25 cellular contexts compared by ENCODE assay signal in the genomic region with DNA sequence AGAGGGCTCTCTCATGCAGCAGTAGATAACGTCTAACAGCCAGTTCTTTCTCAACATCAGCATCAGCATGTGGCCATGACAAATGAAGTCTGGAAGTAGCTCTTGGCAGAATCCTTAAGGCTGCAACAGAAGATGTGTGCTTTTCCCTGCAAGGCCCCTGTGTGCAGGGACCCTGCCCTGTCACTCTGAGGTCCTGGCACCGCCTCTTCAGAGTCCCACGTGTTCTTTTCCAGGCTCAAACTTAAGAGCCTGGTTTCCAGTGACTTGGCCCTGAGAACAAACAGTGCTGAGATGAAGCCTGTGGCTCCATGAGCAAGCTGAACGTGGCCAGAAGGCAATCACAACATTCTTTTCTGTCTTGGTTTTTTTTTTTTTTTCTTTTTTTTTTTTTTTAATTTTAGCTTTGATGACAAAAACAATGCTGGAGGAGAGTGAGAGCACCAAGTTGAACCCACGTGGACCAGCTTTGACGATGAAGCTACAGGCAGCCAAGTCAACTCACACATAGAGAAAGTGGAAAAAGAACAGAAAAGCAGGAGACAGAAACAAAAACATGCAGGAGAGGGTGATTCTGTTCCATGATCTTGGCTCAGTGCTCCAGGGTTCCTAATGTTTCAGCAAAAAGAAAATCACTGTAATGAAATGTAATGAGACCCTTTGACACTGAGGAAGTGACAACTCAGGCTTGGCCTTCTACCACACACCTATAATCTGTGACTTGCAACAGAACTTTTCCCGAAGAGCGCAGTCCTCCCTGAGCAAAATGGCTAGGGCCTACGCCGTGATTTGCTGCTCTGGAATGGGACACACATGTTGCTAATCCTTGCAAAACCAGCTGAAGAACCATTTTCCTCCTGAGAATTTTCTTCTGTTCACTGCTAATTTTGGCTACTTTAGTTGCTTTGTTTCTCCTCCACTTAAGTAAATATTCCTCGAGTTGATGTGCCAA.
DNase-seq lines count a peak whose midpoint lies in the region; ATAC-seq and TF ChIP-seq lines count a peak whose summit lies in the region.
"Had no signal": no experiment of that assay in that cellular context is flagged by ENCODE, and none has a peak within 500 bp of the region (broad histone marks: within the 10 kb centered on the region; RNA-seq: fewer than 3 reads in every experiment).

No MANE protein-coding gene starts in this region.

- no TSS peak for BruUV-seq in IMR-90 (replicated peaks; lab: Mats Ljungman, UMichigan)

- in situ Hi-C loops in IMR-90 (cut with MboI; ENCODE audit: low sequenced_read_pairs): no loop called here

- dilution Hi-C loops in IMR-90 (cut with HindIII; ENCODE audit: low sequenced_read_pairs, unreplicated experiment): no loop called here

- no peak for TF ChIP-seq POLR2A in IMR-90 (IDR thresholded peaks at IDR 0.05; ENCODE audit: low read depth, low read length)

- no peak overlapping the region for H3K4ac ChIP-seq in IMR-90 (ENCODE audit: low read depth, low read length)

- no peak overlapping the region for H3K4me2 ChIP-seq in IMR-90 (ENCODE audit: low read depth, low read length)

- no peak overlapping the region for H3K18ac ChIP-seq in IMR-90 (ENCODE audit: low read depth, low read length)

- H3K4me1 ChIP-seq in IMR-90 (ENCODE audit: control insufficient read depth, insufficient read depth, low read length) (peaks cover 4% of the 10 kb centered on the region), psoas muscle (no peaks in the 10 kb centered on the region)
- H3K4me1 ChIP-seq: foreskin keratinocyte, spleen had no signal

- H3K27me3 ChIP-seq in IMR-90 (ENCODE audit: control insufficient read depth, insufficient read depth, low read length) (no peaks in the 10 kb centered on the region), psoas muscle (ENCODE audit: insufficient read depth in 3 of 3, low read length in 2 of 3) (no peaks in the 10 kb centered on the region)
- H3K27me3 ChIP-seq: foreskin keratinocyte, spleen, vagina had no signal

- H4K8ac ChIP-seq in IMR-90 (ENCODE audit: low read depth in 2 of 2, low read length in 2 of 2): no peak overlapping the region

- intact Hi-C loops in IMR-90 (cut with micrococcal nuclease) (no loop called here), psoas muscle (cut with DNase I) (no loop called here)

- ATAC-seq in IMR-90 (ENCODE audit: low read depth) (no peak), psoas muscle (peak in 3 of 4 donors; percentile 28 to 61 (median 43)), GM18868 (IDR thresholded peaks at IDR 0.05; ENCODE audit: unreplicated experiment) (no peak), GM18870 (IDR thresholded peaks at IDR 0.05; ENCODE audit: unreplicated experiment) (no peak)
- ATAC-seq: activated CD4-positive, alpha-beta T cell treated with anti-CD3 and anti-CD28 coated beads for 36 hours; foreskin keratinocyte; GM12878; Panc1; stimulated activated naive CD8-positive, alpha-beta T cell treated with anti-CD3 and anti-CD28 coated beads, Interleukin-15, Interleukin-2, amounts not matched to agents 100 U/mL and 50 U/mL, for 24 hours had no signal

- 93% methylated on average over 3 of the region's 11 CpGs; no CpG with 5 or more reads in 1 of the 2 experiments for WGBS in IMR-90 (ENCODE audit: extremely low coverage in 2 of 2, insufficient read length in 1 of 2), 2 experiments
- WGBS in psoas muscle, 3 donors: 70 to 80% (median 77%) methylated on average over 11 of the region's 11 CpGs

- peak overlapping the region; percentile 59 for H2AK9ac ChIP-seq in IMR-90 (replicated peaks; ENCODE audit: low read depth, low read length, poor library complexity)

- no peaks in the 10 kb centered on the region for H4K20me1 ChIP-seq in IMR-90 (ENCODE audit: insufficient read depth, low read length)

- DNase-seq in AG10803 (ENCODE audit: low read depth) (peak; percentile 42), IMR-90 (no peak), fibroblast of gingiva (ENCODE audit: low read depth) (peak; percentile 14), psoas muscle (no peak), DMS53 treated with DMSO at 0.1 percent for 48 hours (lab: John Stamatoyannopoulos, UW; ENCODE audit: unreplicated experiment) (no peak), foreskin melanocyte (no peak)
- DNase-seq: activated CD4-positive, alpha-beta T cell treated with anti-CD3 and anti-CD28 coated beads for 36 hours; activated naive CD4-positive, alpha-beta T cell treated with anti-CD3 and anti-CD28 coated beads, Interleukin-2, amount 50 U/mL, for 16 hours; activated T-cell treated with anti-CD3 and anti-CD28 coated beads for 4 hours; CD8-positive, alpha-beta memory T cell; effector CD4-positive, alpha-beta T cell; foreskin keratinocyte; H9; kidney glomerular epithelial cell; NCI-H146; SIG-M5; spleen; stimulated activated CD4-positive, alpha-beta T cell treated with anti-CD3 and anti-CD28 coated beads, Interleukin-2, amount 100 ng/mL, for 24 hours; stimulated activated naive CD8-positive, alpha-beta T cell treated with anti-CD3 and anti-CD28 coated beads, Interleukin-15, Interleukin-2, amounts not matched to agents 100 U/mL and 50 U/mL, for 24 hours had no signal

- H3K23ac ChIP-seq in IMR-90 (ENCODE audit: low read depth, low read length): no peak overlapping the region

- H3K56ac ChIP-seq in IMR-90 (ENCODE audit: extremely low read depth, insufficient read depth, low read length): no peak overlapping the region

- peaks cover 2% of the 10 kb centered on the region; the same call in 1 of the 2 replicates for H3K9me3 ChIP-seq in IMR-90 (ENCODE audit: control insufficient read depth, insufficient read depth, low read length)
- no peaks in the 10 kb centered on the region for H3K9me3 ChIP-seq in psoas muscle
- H3K9me3 ChIP-seq: vagina had no signal

- no peak overlapping the region for H3K4me3 ChIP-seq in AG10803 (ENCODE audit: low read length)
- no peak overlapping the region for H3K4me3 ChIP-seq in IMR-90 (ENCODE audit: insufficient read depth, low read depth, low read length)
- H3K4me3 ChIP-seq in psoas muscle: no peak overlapping the region
- H3K4me3 ChIP-seq: GM12878, spleen, vagina had no signal

- POLR2A ChIA-PET in IMR-90 (lab: Charles Lee; ENCODE audit: unreplicated experiment): no interaction called here

- H2BK120ac ChIP-seq in IMR-90 (ENCODE audit: low read depth, low read length): no peak overlapping the region

- peaks cover 9% of the 10 kb centered on the region; the same call in 1 of the 2 replicates for H3K9me1 ChIP-seq in IMR-90 (ENCODE audit: insufficient read depth, low read length)

- no peak overlapping the region for H2BK5ac ChIP-seq in IMR-90 (ENCODE audit: low read depth, low read length, poor library complexity, severe bottlenecking)

- no peaks in the 10 kb centered on the region for H3K79me1 ChIP-seq in IMR-90 (ENCODE audit: low read depth in 1 of 2, low read length in 2 of 2)

- CTCF ChIA-PET in IMR-90 (lab: Yijun Ruan, JAX): no interaction called here

- no peak for TF ChIP-seq RAD21 in IMR-90 (IDR thresholded peaks at IDR 0.05; ENCODE audit: low read length)

- no peak overlapping the region for H2BK20ac ChIP-seq in IMR-90 (ENCODE audit: low read depth, low read length)

- H3K14ac ChIP-seq in IMR-90 (replicated peaks; ENCODE audit: low read depth, low read length): 0 out of 2 replicates have a peak overlapping the region, but pooled peaks have one; percentile 4

- H4K91ac ChIP-seq in IMR-90 (ENCODE audit: insufficient read depth, low read depth, low read length): no peak overlapping the region

- H3K9ac ChIP-seq in IMR-90 (ENCODE audit: low read depth, low read length): no peak overlapping the region

- no peaks in the 10 kb centered on the region for H3K36me3 ChIP-seq in IMR-90 (ENCODE audit: control insufficient read depth, insufficient read depth, low read length)
- H3K36me3 ChIP-seq in psoas muscle (ENCODE audit: insufficient read depth in 1 of 2, low read depth in 1 of 2): no peaks in the 10 kb centered on the region
- H3K36me3 ChIP-seq: spleen, vagina had no signal

- TF ChIP-seq CTCF in AG10803 (conservative IDR thresholded peaks at IDR 0.05; ENCODE audit: low read length) (no peak), IMR-90 (conservative IDR thresholded peaks at IDR 0.05; ENCODE audit: low read depth, low read length) (no peak), psoas muscle (IDR thresholded peaks at IDR 0.05) (no peak)

- H4K5ac ChIP-seq in IMR-90 (ENCODE audit: low read depth, low read length): no peak overlapping the region

- H3K27ac ChIP-seq in IMR-90 (ENCODE audit: insufficient read depth, low read length): no peak overlapping the region
- peak overlapping the region; percentile 19 for H3K27ac ChIP-seq in psoas muscle
- H3K27ac ChIP-seq: epithelial cell of prostate, foreskin keratinocyte, spleen, vagina had no signal

- no peak overlapping the region for H2BK15ac ChIP-seq in IMR-90 (ENCODE audit: low read depth, low read length)

- H2AFZ ChIP-seq in IMR-90 (replicated peaks; ENCODE audit: low read length, poor library complexity): no peak overlapping the region

- H2AK5ac ChIP-seq in IMR-90 (ENCODE audit: low read depth, low read length): peak overlapping the region; percentile 44; the same call in 1 of the 2 replicates

TF ChIP-seq in IMR-90, 13 proteins besides CTCF, POLR2A, EP300 and RAD21 (continues in another document):
- TF ChIP-seq MXI1 (IDR thresholded peaks at IDR 0.05; ENCODE audit: borderline replicate concordance, low read depth, low read length) (no peak), USF2 (IDR thresholded peaks at IDR 0.05; ENCODE audit: low read depth, low read length) (no peak), SMC3 (IDR thresholded peaks at IDR 0.05; ENCODE audit: low read depth, low read length) (no peak), MAFK (IDR thresholded peaks at IDR 0.05; ENCODE audit: low read depth, low read length) (no peak), BHLHE40 (IDR thresholded peaks at IDR 0.05; ENCODE audit: low read depth, low read length) (no peak), CEBPB (IDR thresholded peaks at IDR 0.05; ENCODE audit: low read depth, low read length) (no peak), MAZ (IDR thresholded peaks at IDR 0.05; ENCODE audit: borderline replicate concordance, low read depth, low read length) (no peak)
- TF ChIP-seq, protein P1, sequence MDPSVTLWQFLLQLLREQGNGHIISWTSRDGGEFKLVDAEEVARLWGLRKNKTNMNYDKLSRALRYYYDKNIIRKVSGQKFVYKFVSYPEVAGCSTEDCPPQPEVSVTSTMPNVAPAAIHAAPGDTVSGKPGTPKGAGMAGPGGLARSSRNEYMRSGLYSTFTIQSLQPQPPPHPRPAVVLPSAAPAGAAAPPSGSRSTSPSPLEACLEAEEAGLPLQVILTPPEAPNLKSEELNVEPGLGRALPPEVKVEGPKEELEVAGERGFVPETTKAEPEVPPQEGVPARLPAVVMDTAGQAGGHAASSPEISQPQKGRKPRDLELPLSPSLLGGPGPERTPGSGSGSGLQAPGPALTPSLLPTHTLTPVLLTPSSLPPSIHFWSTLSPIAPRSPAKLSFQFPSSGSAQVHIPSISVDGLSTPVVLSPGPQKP (IDR thresholded peaks at IDR 0.05; ENCODE audit: borderline replicate concordance, low read depth, low read length): no peak

Comparison
In these comparisons a context has a peak if more than half of its experiments do, and no peak if none do; other contexts are left out.
1. DNase-seq: peak in AG10803 (single experiment) and fibroblast of gingiva (single experiment); none in IMR-90 (single experiment), psoas muscle (0 of 2), DMS53 treated with DMSO at 0.1 percent for 48 hours (single experiment) and foreskin melanocyte (single experiment).
2. ATAC-seq: peak in psoas muscle (3 of 4); none in IMR-90 (single experiment), GM18868 (single experiment) and GM18870 (single experiment).